8 cellular contexts compared by ENCODE assay signal in the genomic region with DNA sequence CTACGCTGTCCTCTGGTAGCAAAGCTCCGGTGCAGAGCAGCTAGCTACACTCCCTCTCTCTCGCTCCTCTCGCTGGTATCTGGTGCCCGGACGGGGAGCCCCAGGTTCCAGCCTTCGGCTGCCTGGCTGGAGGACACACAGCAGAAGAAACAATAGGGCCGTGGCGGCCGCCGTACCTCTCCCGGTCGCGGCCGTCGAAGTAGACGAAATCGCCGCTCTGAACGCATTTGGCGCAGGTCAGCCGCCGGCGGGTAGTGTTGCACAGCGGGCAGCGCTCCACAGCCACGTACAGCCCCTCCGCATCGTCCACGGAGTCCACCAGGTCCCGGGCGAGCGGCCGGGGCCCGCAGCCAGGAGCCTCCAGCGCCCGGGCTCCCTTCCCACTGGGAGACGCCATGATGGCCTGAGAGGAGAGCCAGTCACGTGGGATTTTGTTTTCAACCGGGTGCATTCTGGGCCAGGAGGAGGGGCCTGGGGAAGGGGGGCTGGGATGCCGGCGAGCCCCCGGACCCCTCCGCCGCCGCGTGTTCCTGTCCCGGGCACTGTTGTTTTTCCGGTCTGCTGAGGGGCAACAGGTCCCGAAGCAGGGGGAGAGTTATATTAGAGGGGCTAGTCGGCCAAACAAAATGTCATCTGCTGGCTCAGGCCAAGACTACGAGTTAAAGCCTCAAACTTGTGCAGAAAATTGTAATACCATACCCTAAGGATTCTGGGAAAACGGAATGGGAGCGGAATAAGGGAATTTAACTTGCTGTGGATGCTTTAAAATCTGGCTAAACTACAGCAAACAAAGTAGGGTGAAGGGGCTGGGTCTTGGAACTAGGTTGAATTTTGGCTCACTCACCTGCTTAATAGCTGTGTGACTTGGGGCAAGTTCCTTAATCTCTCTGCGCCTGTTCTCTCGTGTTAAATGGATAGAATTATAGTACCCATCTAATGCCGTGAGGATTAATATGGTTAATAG. TPM values are rescaled to one million over a fixed set of nuclear protein-coding genes. Genes with fewer than 3 reads are reported as not detected.
DNase-seq lines count a peak whose midpoint lies in the region; ATAC-seq and TF ChIP-seq lines count a peak whose summit lies in the region.

A gene with protein sequence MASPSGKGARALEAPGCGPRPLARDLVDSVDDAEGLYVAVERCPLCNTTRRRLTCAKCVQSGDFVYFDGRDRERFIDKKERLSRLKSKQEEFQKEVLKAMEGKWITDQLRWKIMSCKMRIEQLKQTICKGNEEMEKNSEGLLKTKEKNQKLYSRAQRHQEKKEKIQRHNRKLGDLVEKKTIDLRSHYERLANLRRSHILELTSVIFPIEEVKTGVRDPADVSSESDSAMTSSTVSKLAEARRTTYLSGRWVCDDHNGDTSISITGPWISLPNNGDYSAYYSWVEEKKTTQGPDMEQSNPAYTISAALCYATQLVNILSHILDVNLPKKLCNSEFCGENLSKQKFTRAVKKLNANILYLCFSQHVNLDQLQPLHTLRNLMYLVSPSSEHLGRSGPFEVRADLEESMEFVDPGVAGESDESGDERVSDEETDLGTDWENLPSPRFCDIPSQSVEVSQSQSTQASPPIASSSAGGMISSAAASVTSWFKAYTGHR (minus strand): TSS at position 405 of the 964 bp plus-strand sequence. CDS start 8 bp downstream, at position 397.

- peak; percentile 87 for ATAC-seq in foreskin keratinocyte

- H3K27me3 ChIP-seq in GM23248 (replicated peaks; ENCODE audit: insufficient read depth) (no peaks in the 10 kb centered on the region), foreskin keratinocyte (no peaks in the 10 kb centered on the region), neuron (ENCODE audit: insufficient read depth, low read length) (no peaks in the 10 kb centered on the region)

- H3K4me1 ChIP-seq in GM23248 (ENCODE audit: insufficient read depth) (peaks cover 23% of the 10 kb centered on the region), foreskin keratinocyte (peaks cover 11% of the 10 kb centered on the region), neuron (ENCODE audit: insufficient read depth, low read length) (peaks cover 22% of the 10 kb centered on the region)

- H3K9me3 ChIP-seq in GM23248 (ENCODE audit: low read depth) (no peaks in the 10 kb centered on the region), neuron (ENCODE audit: low read length) (no peaks in the 10 kb centered on the region)

- H3K4me2 ChIP-seq in GM23248 (ENCODE audit: unreplicated experiment), result peak within 1 kb of the TSS; percentile 84

- DNase-seq in EH (ENCODE audit: low read depth) (peak; percentile 85), GM23248 (peak; percentile 95), LNCaP clone FGC (ENCODE audit: low read depth) (peak; percentile 57), RWPE1 (ENCODE audit: low spot score) (peak; percentile 94), foreskin keratinocyte (peak; percentile 51 to 74), stromal cell of bone marrow (ENCODE audit: low read depth) (peak; percentile 78)
- DNase-seq in activated effector memory CD4-positive, alpha-beta T cell treated with anti-CD3 and anti-CD28 coated beads, Interleukin-2, amount 50 U/mL, for 16 hours, result peak; percentile 91

- WGBS in GM23248 (ENCODE audit: low coverage in 1 of 2, low lambda C conversion rate in 2 of 2, missing lambda C conversion rate in 2 of 2), 2 experiments, result 3% methylated on average over 43 to 57 of the region's 57 CpGs

- POLR2A ChIA-PET in RWPE1 (lab: Yijun Ruan, JAX; ENCODE audit: low non-redundant PET), result no interaction called here

- peaks cover 50% of the 10 kb centered on the region for H3K79me2 ChIP-seq in GM23248 (ENCODE audit: insufficient read depth)

- no peaks in the 10 kb centered on the region for H3K9me2 ChIP-seq in GM23248 (ENCODE audit: insufficient read depth)

- H3F3A ChIP-seq in GM23248 (ENCODE audit: insufficient read depth), result peaks cover 3% of the 10 kb centered on the region; the same call in 1 of the 2 replicates

- no peaks in the 10 kb centered on the region for H4K20me1 ChIP-seq in GM23248 (ENCODE audit: insufficient read depth)

- H3K4me3 ChIP-seq in GM23248, result peak within 1 kb of the TSS; percentile 79
- H3K4me3 ChIP-seq in LNCaP clone FGC (ENCODE audit: low read depth, low read length), result peak within 1 kb of the TSS; percentile 86
- H3K4me3 ChIP-seq in neuron (ENCODE audit: low read length), result peak within 1 kb of the TSS; percentile 98

- in situ Hi-C loops in GM23248 (cut with MboI), result no loop called here

- peak within 1 kb of the TSS; percentile 96 for H3K9ac ChIP-seq in GM23248

- CTCF ChIA-PET in RWPE1 (lab: Yijun Ruan, JAX), result no interaction called here

- H2AFZ ChIP-seq in GM23248 (peak within 1 kb of the TSS; percentile 96), neuron (ENCODE audit: low read depth, low read length) (peak within 1 kb of the TSS; percentile 100)

- no peaks in the 10 kb centered on the region for H3K36me3 ChIP-seq in GM23248 (ENCODE audit: low read depth)
- H3K36me3 ChIP-seq in neuron (ENCODE audit: insufficient read depth, low read length), result no peaks in the 10 kb centered on the region

- H3K27ac ChIP-seq in GM23248 (peak within 1 kb of the TSS; percentile 61), RWPE1 (peak within 1 kb of the TSS; percentile 65), foreskin keratinocyte (peak within 1 kb of the TSS; percentile 91)

- no peak for TF ChIP-seq CTCF in LNCaP clone FGC (IDR thresholded peaks at IDR 0.05; ENCODE audit: control insufficient read depth, extremely low read depth, insufficient read depth)
- TF ChIP-seq CTCF in RWPE1 (conservative IDR thresholded peaks at IDR 0.05; ENCODE audit: low read depth), result no peak
- no peak for TF ChIP-seq CTCF in foreskin keratinocyte (conservative IDR thresholded peaks at IDR 0.05)

RNA-seq across cellular contexts. Expression of the gene that starts here (rescaled TPM):
- total RNA-seq in GM23248 (2014; rRNA removed; shearing (Covaris generic)), result 14.7 and 14.9 TPM in 2 replicates
- 3.8 TPM in 2 replicates for polyA plus RNA-seq in GM23248 (2016; fragmentation: Nextera tagmentation; extraction: Ambion mirVana)
- 6.3 and 7.8 TPM in 2 replicates for total RNA-seq in foreskin keratinocyte
- polyA plus RNA-seq in foreskin keratinocyte, result 2.0 and 2.3 TPM in 2 replicates

Comparison
In these comparisons a context has a peak if more than half of its experiments do, and no peak if none do; other contexts are left out.
1. Peak in every context shown above with its lines: DNase-seq, ATAC-seq, H3K4me3 ChIP-seq and H3K27ac ChIP-seq.